ENCODE assay signal across 8 cellular contexts in the genomic region with DNA sequence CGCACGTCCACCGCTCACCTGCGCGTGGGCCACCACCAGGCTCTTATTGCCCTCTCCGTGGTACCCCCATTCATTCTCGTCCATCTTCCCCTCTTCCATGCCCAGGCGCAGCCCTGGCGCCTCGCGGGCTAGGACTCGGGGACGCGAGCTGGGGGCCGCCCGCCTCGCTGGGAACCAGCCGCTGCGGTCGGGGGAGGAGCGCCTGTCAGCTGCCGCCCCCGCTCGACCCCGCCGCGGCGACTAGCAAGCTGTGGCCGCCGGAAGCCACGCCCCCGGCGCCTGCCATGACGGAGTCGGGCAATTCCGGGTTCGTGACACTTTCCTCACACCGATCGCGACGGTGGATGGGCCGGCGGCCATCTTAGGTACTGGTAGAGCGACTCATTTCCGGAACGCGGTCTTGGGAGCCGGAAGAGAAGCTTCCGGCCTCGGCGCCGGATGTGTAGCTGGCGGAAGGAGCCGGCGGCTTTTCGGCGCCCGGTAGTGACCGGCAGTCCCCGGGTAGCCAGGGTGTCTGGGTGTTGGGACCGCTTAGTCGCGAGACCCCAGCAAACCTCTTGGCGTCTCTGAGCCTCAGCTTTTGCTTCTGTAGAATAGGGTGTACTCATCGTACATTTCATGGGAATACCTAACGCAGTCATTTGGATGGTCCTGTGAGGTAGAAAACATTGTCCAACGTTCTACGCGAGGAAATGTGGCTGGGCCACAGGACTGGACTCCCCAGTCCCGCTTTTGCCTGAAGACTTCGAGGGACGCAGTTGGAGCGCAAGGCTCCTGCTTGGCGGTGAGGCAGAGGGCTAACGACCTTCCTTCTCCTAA. TPM values are rescaled to one million over a fixed set of nuclear protein-coding genes. Genes with fewer than 3 reads are reported as not detected.
DNase-seq lines count a peak whose midpoint lies in the region; ATAC-seq and TF ChIP-seq lines count a peak whose summit lies in the region.

A gene with protein sequence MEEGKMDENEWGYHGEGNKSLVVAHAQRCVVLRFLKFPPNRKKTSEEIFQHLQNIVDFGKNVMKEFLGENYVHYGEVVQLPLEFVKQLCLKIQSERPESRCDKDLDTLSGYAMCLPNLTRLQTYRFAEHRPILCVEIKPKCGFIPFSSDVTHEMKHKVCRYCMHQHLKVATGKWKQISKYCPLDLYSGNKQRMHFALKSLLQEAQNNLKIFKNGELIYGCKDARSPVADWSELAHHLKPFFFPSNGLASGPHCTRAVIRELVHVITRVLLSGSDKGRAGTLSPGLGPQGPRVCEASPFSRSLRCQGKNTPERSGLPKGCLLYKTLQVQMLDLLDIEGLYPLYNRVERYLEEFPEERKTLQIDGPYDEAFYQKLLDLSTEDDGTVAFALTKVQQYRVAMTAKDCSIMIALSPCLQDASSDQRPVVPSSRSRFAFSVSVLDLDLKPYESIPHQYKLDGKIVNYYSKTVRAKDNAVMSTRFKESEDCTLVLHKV (minus strand): TSS at position 242 of the 819 bp plus-strand sequence. CDS start 143 bp downstream, at position 99.

- ATAC-seq in HG02678 (IDR thresholded peaks at IDR 0.05; ENCODE audit: unreplicated experiment) = peak; percentile 96
- ATAC-seq in omental fat pad (ENCODE audit: low FRiP score) = peak; percentile 95

- peaks cover 31% of the 10 kb centered on the region for H3K4me1 Mint-ChIP-seq in activated naive CD8-positive, alpha-beta T cell treated with anti-CD3 and anti-CD28 coated beads for 36 hours

- peak within 1 kb of the TSS; percentile 52 to 83 for H3K27ac ChIP-seq in testis

- peak within 1 kb of the TSS; percentile 92 for H3K4me3 Mint-ChIP-seq in activated naive CD8-positive, alpha-beta T cell treated with anti-CD3 and anti-CD28 coated beads for 36 hours

- 0% methylated on average over 5 to 63 of the region's 75 CpGs for WGBS in testis, 2 donors

- H3K36me3 ChIP-seq in testis (ENCODE audit: low read depth, missing control alignments) = no peaks in the 10 kb centered on the region

- TF ChIP-seq CTCF in GM12864 (IDR thresholded peaks at IDR 0.05; ENCODE audit: low read depth, low read length, missing control alignments) (no peak), omental fat pad (IDR thresholded peaks at IDR 0.05) (no peak), testis (IDR thresholded peaks at IDR 0.05) (peak in 1 of 3 experiments; percentile 17)

- H3K4me3 ChIP-seq in GM12864 (ENCODE audit: low read depth, low read length) = peak within 1 kb of the TSS; percentile 94
- peak within 1 kb of the TSS; percentile 82 to 93 for H3K4me3 ChIP-seq in testis

- H3K27me3 ChIP-seq in testis = no peaks in the 10 kb centered on the region

- no peaks in the 10 kb centered on the region for H3K27me3 Mint-ChIP-seq in activated naive CD8-positive, alpha-beta T cell treated with anti-CD3 and anti-CD28 coated beads for 36 hours

- H3K9me3 Mint-ChIP-seq in activated naive CD8-positive, alpha-beta T cell treated with anti-CD3 and anti-CD28 coated beads for 36 hours = peaks cover under 1% of the 10 kb centered on the region

- TF ChIP-seq POLR2A in testis (IDR thresholded peaks at IDR 0.05) = no peak

- peaks cover 12% of the 10 kb centered on the region for H3K4me1 ChIP-seq in testis

- H3K27ac Mint-ChIP-seq in activated naive CD8-positive, alpha-beta T cell treated with anti-CD3 and anti-CD28 coated beads for 36 hours = peak within 1 kb of the TSS; percentile 91

- intact Hi-C loops in testis (cut with DNase I; ENCODE audit: low total_unique reads) = no loop called here

- no peaks in the 10 kb centered on the region for H3K9me3 ChIP-seq in testis

- peaks cover 20% of the 10 kb centered on the region for H3K36me3 Mint-ChIP-seq in activated naive CD8-positive, alpha-beta T cell treated with anti-CD3 and anti-CD28 coated beads for 36 hours

- DNase-seq in GM12864 (ENCODE audit: low read depth) (peak; percentile 97), NCI-H1105 treated with DMSO at 0.1 percent for 48 hours (lab: John Stamatoyannopoulos, UW) (peak; percentile 97), SKM-1 treated with dmso at 0.1 percent for 144 hours (lab: John Stamatoyannopoulos, UW; ENCODE audit: unreplicated experiment) (peak; percentile 85), glomerular visceral epithelial cell (ENCODE audit: extremely low spot score) (peak; percentile 99), omental fat pad (ENCODE audit: low spot score) (peak; percentile 92), testis (peak; percentile 99)
- DNase-seq in activated naive CD8-positive, alpha-beta T cell treated with anti-CD3 and anti-CD28 coated beads for 36 hours = peak; percentile 100

RNA-seq across cellular contexts. Expression of the gene that starts here (rescaled TPM):
- total RNA-seq in activated naive CD8-positive, alpha-beta T cell treated with anti-CD3 and anti-CD28 coated beads for 36 hours = 10 to 100 TPM; 13.0 to 13.9 TPM
- total RNA-seq in omental fat pad (10 to 100 TPM in 3 of 4 donors, 1 to 10 TPM in 1; 10.0 to 26.2 (median 12.5) TPM), testis (10 to 100 TPM; 21.0 to 25.0 TPM)
- polyA plus RNA-seq in testis (ENCODE audit: insufficient read depth, low read depth, low replicate concordance) = 21.9 TPM

Comparison
In these comparisons a context has a peak if more than half of its experiments do, and no peak if none do; other contexts are left out.
1. Peak in every context shown above with its lines: DNase-seq, ATAC-seq, H3K4me3 ChIP-seq and H3K27ac ChIP-seq.